Comparison of ENCODE assay signal across 30 cellular contexts in genomic region chr7:38102486-38102885, GRCh38.
DNase-seq lines count a peak whose midpoint lies in the region; ATAC-seq and TF ChIP-seq lines count a peak whose summit lies in the region.
"Had no signal": no experiment of that assay in that cellular context is flagged by ENCODE, and none has a peak within 500 bp of the region (broad histone marks: within the 10 kb centered on the region; RNA-seq: fewer than 3 reads in every experiment).

No MANE protein-coding gene starts in this region.

- H3K4me1 Mint-ChIP-seq in endothelial cell (ENCODE audit: unreplicated experiment): no peaks in the 10 kb centered on the region
- H3K4me1 Mint-ChIP-seq: central memory CD8-positive, alpha-beta T cell; neural crest cell had no signal

- H3K27me3 Mint-ChIP-seq in endothelial cell (ENCODE audit: unreplicated experiment): no peaks in the 10 kb centered on the region

- H3K4me3 Mint-ChIP-seq in endothelial cell (ENCODE audit: unreplicated experiment): no peak overlapping the region
- H3K4me3 Mint-ChIP-seq: activated CD4-positive, alpha-beta memory T cell treated with anti-CD3 and anti-CD28 coated beads for 36 hours; central memory CD8-positive, alpha-beta T cell; neural crest cell had no signal

- H3K4me1 ChIP-seq in mesenchymal stem cell (ENCODE audit: control insufficient read depth, insufficient read depth, low read depth, low read length): no peaks in the 10 kb centered on the region
- H3K4me1 ChIP-seq: left lung, Peyer's patch, prostate gland, thyroid gland had no signal

- H4K8ac ChIP-seq in mesenchymal stem cell (ENCODE audit: low read length): no peak overlapping the region

- H3K23ac ChIP-seq in mesenchymal stem cell (ENCODE audit: low read length in 2 of 2): no peak overlapping the region

- no peak overlapping the region for H3K4me2 ChIP-seq in mesenchymal stem cell (ENCODE audit: low read length, poor library complexity, severe bottlenecking)
- H3K4me2 ChIP-seq: BLaER1 treated with 17β-estradiol and CSF1 and Interleukin-3, amounts not matched to agents 10 nM and 100 nM; KMS-11; SK-N-SH had no signal

- no peak overlapping the region for H3K14ac ChIP-seq in mesenchymal stem cell (ENCODE audit: low read length in 2 of 2)

- no peaks in the 10 kb centered on the region for H3K36me3 ChIP-seq in mesenchymal stem cell (ENCODE audit: control insufficient read depth in 1 of 2, insufficient read depth in 2 of 2, low read depth in 1 of 2, low read length in 2 of 2)
- H3K36me3 ChIP-seq: left lung, Peyer's patch, prostate gland, thyroid gland had no signal

- no peak overlapping the region for H2BK15ac ChIP-seq in mesenchymal stem cell (ENCODE audit: low read depth, poor library complexity, severe bottlenecking)

- no peak overlapping the region for H4K91ac ChIP-seq in mesenchymal stem cell (ENCODE audit: low read length)

- H3K4me3 ChIP-seq in fibroblast of the aortic adventitia (ENCODE audit: low read depth, low read length) (no peak overlapping the region), mesenchymal stem cell (ENCODE audit: insufficient read depth in 1 of 2, low read depth in 1 of 2, low read length in 2 of 2) (no peak overlapping the region)
- H3K4me3 ChIP-seq: BLaER1 treated with 17β-estradiol and CSF1 and Interleukin-3, amounts not matched to agents 10 nM and 100 nM; GM12878; left lung; Peyer's patch; prostate gland; skin epidermis; thyroid gland had no signal

- H3K27ac ChIP-seq in mesenchymal stem cell (ENCODE audit: low read length, poor library complexity, severe bottlenecking): no peak overlapping the region
- H3K27ac ChIP-seq: BLaER1 treated with 17β-estradiol and CSF1 and Interleukin-3, amounts not matched to agents 10 nM and 100 nM; KMS-11; left lung; Peyer's patch; prostate gland; skin epidermis; thyroid gland had no signal

- no peak overlapping the region for H3K18ac ChIP-seq in mesenchymal stem cell (ENCODE audit: low read depth in 1 of 2, low read length in 2 of 2)

- H3K9me3 ChIP-seq in mesenchymal stem cell (ENCODE audit: control insufficient read depth, low read length): peaks cover 3% of the 10 kb centered on the region
- H3K9me3 ChIP-seq: prostate gland, SK-N-SH, thyroid gland had no signal

- H3K27me3 ChIP-seq in mesenchymal stem cell (ENCODE audit: control insufficient read depth in 1 of 2, insufficient read depth in 1 of 2, low read length in 2 of 2): no peaks in the 10 kb centered on the region
- H3K27me3 ChIP-seq: BLaER1 treated with 17β-estradiol and CSF1 and Interleukin-3, amounts not matched to agents 10 nM and 100 nM; left lung; Peyer's patch; thyroid gland had no signal

- no peak overlapping the region for H3K27ac Mint-ChIP-seq in endothelial cell (ENCODE audit: unreplicated experiment)
- H3K27ac Mint-ChIP-seq: activated CD4-positive, alpha-beta memory T cell treated with anti-CD3 and anti-CD28 coated beads for 36 hours had no signal

- H3K9me3 Mint-ChIP-seq in endothelial cell (ENCODE audit: unreplicated experiment): no peaks in the 10 kb centered on the region

- TF ChIP-seq CTCF in fibroblast of the aortic adventitia (IDR thresholded peaks at IDR 0.05; ENCODE audit: insufficient read depth, low read length) (no peak), endothelial cell (IDR thresholded peaks at IDR 0.05; ENCODE audit: unreplicated experiment) (no peak)

- H2AK5ac ChIP-seq in mesenchymal stem cell (ENCODE audit: low read length, severe bottlenecking): no peak overlapping the region

- H3K4ac ChIP-seq in mesenchymal stem cell (ENCODE audit: low read depth in 1 of 2, low read length in 2 of 2): no peak overlapping the region

- no peak overlapping the region for H2AFZ ChIP-seq in mesenchymal stem cell (ENCODE audit: low read depth, low read length)

- H3K9ac ChIP-seq in mesenchymal stem cell (ENCODE audit: low read length): no peak overlapping the region
- H3K9ac ChIP-seq: BLaER1 treated with 17β-estradiol and CSF1 and Interleukin-3, amounts not matched to agents 10 nM and 100 nM; KMS-11; SK-N-SH had no signal

- H3K79me1 ChIP-seq in mesenchymal stem cell (replicated peaks; ENCODE audit: low read length, poor library complexity, severe bottlenecking): no peaks in the 10 kb centered on the region

- WGBS in mesenchymal stem cell: 90% methylated on average over 1 of the region's 1 CpG

- H2BK120ac ChIP-seq in mesenchymal stem cell (ENCODE audit: low read depth, low read length): no peak overlapping the region

- H3K36me3 Mint-ChIP-seq in endothelial cell (ENCODE audit: low read depth, unreplicated experiment): no peaks in the 10 kb centered on the region

- DNase-seq in H4 (ENCODE audit: low spot score) (peak; percentile 66), astrocyte of the hippocampus (ENCODE audit: low read depth, low spot score) (peak; percentile 84), fibroblast of the aortic adventitia (ENCODE audit: low read depth) (peak; percentile 90), endothelial cell (ENCODE audit: low spot score) (no peak), HCEC 1CT (no peak), mesenchymal stem cell (no peak)
- DNase-seq: activated CD4-positive, alpha-beta memory T cell treated with anti-CD3 and anti-CD28 coated beads for 36 hours; activated CD4-positive, CD25-positive, alpha-beta regulatory T cell; activated naive CD4-positive, alpha-beta T cell; amniotic stem cell; glutamatergic neuron; H7; left lung; NCI-H1092; NCI-H2081 treated with DMSO at 0.1 percent for 48 hours; NCI-H510A; Peyer's patch; stimulated activated naive CD4-positive, alpha-beta T cell treated with Interleukin-2 at 50 U/mL for 16 hours; T-helper 9 cell; thyroid gland had no signal

- no peak overlapping the region for H2BK5ac ChIP-seq in mesenchymal stem cell (ENCODE audit: low read depth, low read length, poor library complexity, severe bottlenecking)

- no peak overlapping the region for H2BK12ac ChIP-seq in mesenchymal stem cell (ENCODE audit: low read length in 2 of 2)

- no peak for ATAC-seq in GM19463 (IDR thresholded peaks at IDR 0.05; ENCODE audit: unreplicated experiment)
- ATAC-seq: esophagus mucosa, GM12878, left lung had no signal

Comparison
In these comparisons a context has a peak if more than half of its experiments do, and no peak if none do; other contexts are left out.
1. DNase-seq: peak in H4 (single experiment), astrocyte of the hippocampus (single experiment) and fibroblast of the aortic adventitia (single experiment); none in endothelial cell (single experiment), HCEC 1CT (single experiment) and mesenchymal stem cell (single experiment).